In the genomic region with DNA sequence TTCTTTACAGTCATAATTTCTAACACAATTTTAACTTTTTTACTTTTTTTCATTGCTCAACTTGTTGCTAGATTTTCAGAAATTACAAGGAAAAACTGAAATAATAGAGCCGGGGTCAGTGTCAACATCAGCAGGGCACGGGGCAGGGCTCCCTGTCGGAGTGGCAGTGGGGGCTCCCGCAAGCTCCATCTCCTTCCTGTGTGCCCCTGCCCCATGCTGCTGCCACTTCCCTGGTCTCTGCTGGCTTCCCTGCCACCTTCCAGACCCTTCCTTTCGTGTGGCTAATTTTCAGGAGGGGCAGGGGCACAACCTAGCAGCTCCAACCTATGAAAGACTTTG, we compare ENCODE assay signal across 9 cellular contexts. TPM values are rescaled to one million over a fixed set of nuclear protein-coding genes. Genes with fewer than 3 reads are reported as not detected.
DNase-seq lines count a peak whose midpoint lies in the region; ATAC-seq and TF ChIP-seq lines count a peak whose summit lies in the region.
"Had no signal": no experiment of that assay in that cellular context is flagged by ENCODE, and none has a peak within 500 bp of the region (broad histone marks: within the 10 kb centered on the region; RNA-seq: fewer than 3 reads in every experiment).

No MANE protein-coding gene starts in this region.

- peak overlapping the region; percentile 100 for H3K4me2 ChIP-seq in smooth muscle cell

- H3K27ac ChIP-seq in HEK293 (ENCODE audit: extremely low read depth, low read depth, low read length), result peak overlapping the region; percentile 81; the same call in 1 of the 2 replicates
- H3K27ac ChIP-seq in iPS DF 6.9 (ENCODE audit: low read length), result no peak overlapping the region
- H3K27ac ChIP-seq in smooth muscle cell (ENCODE audit: low read depth), result peak overlapping the region; percentile 67

- H3K4me1 ChIP-seq in HEK293 (ENCODE audit: control insufficient read depth, insufficient read depth, low read length) (peaks cover 10% of the 10 kb centered on the region), iPS DF 6.9 (ENCODE audit: control insufficient read depth, insufficient read depth, low read length) (peaks cover 4% of the 10 kb centered on the region), smooth muscle cell (ENCODE audit: low read depth) (peaks cover 14% of the 10 kb centered on the region)

- peaks cover 36% of the 10 kb centered on the region for H3K4me1 Mint-ChIP-seq in activated B cell treated with CpG ODN at 0.5 μM for 24 hours

- no peaks in the 10 kb centered on the region for H3K27me3 ChIP-seq in iPS DF 6.9 (ENCODE audit: control insufficient read depth, insufficient read depth, low read length)
- no peaks in the 10 kb centered on the region for H3K27me3 ChIP-seq in smooth muscle cell (ENCODE audit: low read depth)

- CTCF ChIA-PET in HEK293 (lab: Yijun Ruan, JAX), result no interaction called here
- CTCF ChIA-PET in activated B cell treated with CpG ODN at 0.5 μM for 24 hours (lab: Charles Lee), result no interaction called here

- no CpG with 5 or more reads among the region's 5 CpGs for WGBS in iPS DF 6.9 (ENCODE audit: insufficient coverage, insufficient read length)
- whole genome bisulfite sequencing in smooth muscle cell (ENCODE audit: low lambda C conversion rate), result 96% methylated on average over 5 of the region's 5 CpGs

- H3K9me3 Mint-ChIP-seq in activated B cell treated with CpG ODN at 0.5 μM for 24 hours, result no peaks in the 10 kb centered on the region

- H3K79me2 ChIP-seq in smooth muscle cell (ENCODE audit: low read depth), result peaks cover 33% of the 10 kb centered on the region

- H3K27ac Mint-ChIP-seq in activated B cell treated with CpG ODN at 0.5 μM for 24 hours, result peak overlapping the region; percentile 59

- intact Hi-C loops in activated B cell treated with CpG ODN at 0.5 μM for 24 hours (cut with micrococcal nuclease), result loop anchor here (2.0 to 5.0 kb wide), 3 partner anchors 17 to 225 kb away; a partner anchor contains a TSS

- peaks cover 3 to 18% of the 10 kb centered on the region in 2 experiments; a peak in 2 of 3 replicates for H3K36me3 ChIP-seq in HEK293 (ENCODE audit: control insufficient read depth in 2 of 2, insufficient read depth in 1 of 2, low read length in 2 of 2)
- 0 out of 2 replicates have a peak, but pooled peaks cover 5% of the 10 kb centered on the region for H3K36me3 ChIP-seq in iPS DF 6.9 (ENCODE audit: control insufficient read depth, insufficient read depth, low read length)
- no peaks in the 10 kb centered on the region for H3K36me3 ChIP-seq in smooth muscle cell (ENCODE audit: low read depth)

- no peak for TF ChIP-seq CTCF in HEK293 (tag by site-specific recombination; IDR thresholded peaks at IDR 0.05)
- no peak for TF ChIP-seq CTCF in activated B cell treated with CpG ODN at 0.5 μM for 24 hours (IDR thresholded peaks at IDR 0.05)
- no peak for TF ChIP-seq CTCF in smooth muscle cell (IDR thresholded peaks at IDR 0.05; ENCODE audit: borderline replicate concordance, insufficient read depth, poor library complexity, severe bottlenecking)

- peak overlapping the region; percentile 94 for H3K4me3 Mint-ChIP-seq in activated B cell treated with CpG ODN at 0.5 μM for 24 hours

- H2AFZ ChIP-seq in smooth muscle cell (ENCODE audit: low read depth), result no peak overlapping the region

- H3F3A ChIP-seq in smooth muscle cell (ENCODE audit: low read depth), result peaks cover 3% of the 10 kb centered on the region

- H3K27me3 Mint-ChIP-seq in activated B cell treated with CpG ODN at 0.5 μM for 24 hours, result no peaks in the 10 kb centered on the region

- POLR2A ChIA-PET in HEK293 (lab: Yijun Ruan, JAX) (interaction anchor here (1.2 kb wide), 1 partner anchor 32 kb away, joined by 4 read pairs; no protein-coding TSS in a partner anchor), activated B cell treated with CpG ODN at 0.5 μM for 24 hours (lab: Charles Lee) (interaction anchor here (0.6 to 1.4 kb wide), 2 partner anchors 32 to 228 kb away, joined by 3 to 6 read pairs; no protein-coding TSS in a partner anchor)

- no peak for ATAC-seq in activated B cell treated with CpG ODN at 0.5 μM for 24 hours (ENCODE audit: low read depth)

- peak overlapping the region; percentile 89 for H3K9ac ChIP-seq in smooth muscle cell (ENCODE audit: low read depth)

- H3K36me3 Mint-ChIP-seq in activated B cell treated with CpG ODN at 0.5 μM for 24 hours (ENCODE audit: low read depth), result peaks cover 20% of the 10 kb centered on the region

- no peak for DNase-seq in activated B cell treated with CpG ODN at 0.5 μM for 24 hours
- DNase-seq in iPS DF 6.9 (ENCODE audit: low read depth, low spot score), result no peak
- no peak for DNase-seq in smooth muscle cell (lab: John Stamatoyannopoulos, UW; ENCODE audit: unreplicated experiment)
- DNase-seq in kidney glomerular epithelial cell (lab: John Stamatoyannopoulos, UW), result no peak
- DNase-seq in SHP77 (lab: John Stamatoyannopoulos, UW), result no peak
- DNase-seq in iPS-NIHi11 (ENCODE audit: low spot score), result no peak
- no peak for DNase-seq in DMS79 (lab: John Stamatoyannopoulos, UW)
- DNase-seq: cortex of kidney had no signal

- H3K9me3 ChIP-seq in HEK293 (ENCODE audit: control insufficient read depth, insufficient read depth, low read depth, low read length) (no peaks in the 10 kb centered on the region), iPS DF 6.9 (ENCODE audit: control insufficient read depth, insufficient read depth, low read length) (no peaks in the 10 kb centered on the region), smooth muscle cell (replicated peaks; ENCODE audit: low read depth) (no peaks in the 10 kb centered on the region)

- peak overlapping the region; percentile 64 for H3K4me3 ChIP-seq in HEK293 (ENCODE audit: low read depth, low read length)
- H3K4me3 ChIP-seq in iPS DF 6.9 (ENCODE audit: low read length), result peak overlapping the region; percentile 88; the same call in 1 of the 2 replicates
- peak overlapping the region; percentile 97 for H3K4me3 ChIP-seq in smooth muscle cell

- peaks cover 9% of the 10 kb centered on the region for H4K20me1 ChIP-seq in smooth muscle cell (ENCODE audit: low read depth)

TF ChIP-seq in HEK293, 187 proteins besides CTCF, POLR2A, EP300 and RAD21:
- TF ChIP-seq ZEB2 (tag by site-specific recombination; IDR thresholded peaks at IDR 0.05) (no peak), ZNF404 (tag by site-specific recombination; IDR thresholded peaks at IDR 0.05) (no peak), ZNF571 (tag by site-specific recombination; IDR thresholded peaks at IDR 0.05) (no peak), ZNF677 (tag by site-specific recombination; IDR thresholded peaks at IDR 0.05) (no peak)
- TF ChIP-seq, protein P1, sequence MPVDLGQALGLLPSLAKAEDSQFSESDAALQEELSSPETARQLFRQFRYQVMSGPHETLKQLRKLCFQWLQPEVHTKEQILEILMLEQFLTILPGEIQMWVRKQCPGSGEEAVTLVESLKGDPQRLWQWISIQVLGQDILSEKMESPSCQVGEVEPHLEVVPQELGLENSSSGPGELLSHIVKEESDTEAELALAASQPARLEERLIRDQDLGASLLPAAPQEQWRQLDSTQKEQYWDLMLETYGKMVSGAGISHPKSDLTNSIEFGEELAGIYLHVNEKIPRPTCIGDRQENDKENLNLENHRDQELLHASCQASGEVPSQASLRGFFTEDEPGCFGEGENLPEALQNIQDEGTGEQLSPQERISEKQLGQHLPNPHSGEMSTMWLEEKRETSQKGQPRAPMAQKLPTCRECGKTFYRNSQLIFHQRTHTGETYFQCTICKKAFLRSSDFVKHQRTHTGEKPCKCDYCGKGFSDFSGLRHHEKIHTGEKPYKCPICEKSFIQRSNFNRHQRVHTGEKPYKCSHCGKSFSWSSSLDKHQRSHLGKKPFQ (tag by site-specific recombination; IDR thresholded peaks at IDR 0.05), result no peak
- TF ChIP-seq, protein P2, sequence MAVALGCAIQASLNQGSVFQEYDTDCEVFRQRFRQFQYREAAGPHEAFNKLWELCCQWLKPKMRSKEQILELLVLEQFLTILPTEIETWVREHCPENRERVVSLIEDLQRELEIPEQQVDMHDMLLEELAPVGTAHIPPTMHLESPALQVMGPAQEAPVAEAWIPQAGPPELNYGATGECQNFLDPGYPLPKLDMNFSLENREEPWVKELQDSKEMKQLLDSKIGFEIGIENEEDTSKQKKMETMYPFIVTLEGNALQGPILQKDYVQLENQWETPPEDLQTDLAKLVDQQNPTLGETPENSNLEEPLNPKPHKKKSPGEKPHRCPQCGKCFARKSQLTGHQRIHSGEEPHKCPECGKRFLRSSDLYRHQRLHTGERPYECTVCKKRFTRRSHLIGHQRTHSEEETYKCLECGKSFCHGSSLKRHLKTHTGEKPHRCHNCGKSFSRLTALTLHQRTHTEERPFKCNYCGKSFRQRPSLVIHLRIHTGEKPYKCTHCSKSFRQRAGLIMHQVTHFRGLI (tag by site-specific recombination; IDR thresholded peaks at IDR 0.05), result no peak
- TF ChIP-seq, protein P3, sequence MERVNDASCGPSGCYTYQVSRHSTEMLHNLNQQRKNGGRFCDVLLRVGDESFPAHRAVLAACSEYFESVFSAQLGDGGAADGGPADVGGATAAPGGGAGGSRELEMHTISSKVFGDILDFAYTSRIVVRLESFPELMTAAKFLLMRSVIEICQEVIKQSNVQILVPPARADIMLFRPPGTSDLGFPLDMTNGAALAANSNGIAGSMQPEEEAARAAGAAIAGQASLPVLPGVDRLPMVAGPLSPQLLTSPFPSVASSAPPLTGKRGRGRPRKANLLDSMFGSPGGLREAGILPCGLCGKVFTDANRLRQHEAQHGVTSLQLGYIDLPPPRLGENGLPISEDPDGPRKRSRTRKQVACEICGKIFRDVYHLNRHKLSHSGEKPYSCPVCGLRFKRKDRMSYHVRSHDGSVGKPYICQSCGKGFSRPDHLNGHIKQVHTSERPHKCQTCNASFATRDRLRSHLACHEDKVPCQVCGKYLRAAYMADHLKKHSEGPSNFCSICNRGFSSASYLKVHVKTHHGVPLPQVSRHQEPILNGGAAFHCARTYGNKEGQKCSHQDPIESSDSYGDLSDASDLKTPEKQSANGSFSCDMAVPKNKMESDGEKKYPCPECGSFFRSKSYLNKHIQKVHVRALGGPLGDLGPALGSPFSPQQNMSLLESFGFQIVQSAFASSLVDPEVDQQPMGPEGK (tag by site-specific recombination; IDR thresholded peaks at IDR 0.05), result no peak
TF ChIP-seq in HEK293: peak in this region for 0.

RNA-seq across cellular contexts. Expression of a gene that starts 1.0 kb away (rescaled TPM):
- 75.9 and 79.6 TPM in 2 replicates for total RNA-seq in activated B cell treated with CpG ODN at 0.5 μM for 24 hours
- 22.6 and 30.5 TPM in 2 replicates for total RNA-seq in smooth muscle cell
- 22.9 and 23.6 TPM in 2 replicates for polyA plus RNA-seq in smooth muscle cell
